ENCODE assay signal across 8 cellular contexts in genomic region chr6:27130668-27131428, GRCh38.
DNase-seq lines count a peak whose midpoint lies in the region; ATAC-seq, FAIRE-seq and TF ChIP-seq lines count a peak whose summit lies in the region.

No MANE protein-coding gene starts in this region.

- TF ChIP-seq CTCF in DOHH2 (IDR thresholded peaks at IDR 0.05; ENCODE audit: low read depth, low read length, poor library complexity, severe bottlenecking), result no peak
- no peak for TF ChIP-seq CTCF in prostate gland (IDR thresholded peaks at IDR 0.05)

- H3K4me1 ChIP-seq in DOHH2 (ENCODE audit: control insufficient read depth, low read length) (peaks cover 85% of the 10 kb centered on the region), prostate gland (replicated peaks) (no peaks in the 10 kb centered on the region)

- no peak for TF ChIP-seq POLR2A in erythroblast (IDR thresholded peaks at IDR 0.05; ENCODE audit: low read length)
- TF ChIP-seq POLR2A in prostate gland (IDR thresholded peaks at IDR 0.05), result no peak
- TF ChIP-seq POLR2A in GM12892 (IDR thresholded peaks at IDR 0.05; ENCODE audit: low read depth, low read length), result no peak

- H3F3A ChIP-seq in DOHH2 (ENCODE audit: control insufficient read depth, insufficient read depth), result peaks cover 62% of the 10 kb centered on the region

- no peak for FAIRE-seq in GM12892 (lab: Jason Lieb, UNC)

- intact Hi-C loops in prostate gland (cut with DNase I), result loop anchor here (10.0 kb wide), 3 partner anchors 846 to 976 kb away; a partner anchor contains a TSS

- peak overlapping the region; percentile 79 for H3K4me2 ChIP-seq in DOHH2 (ENCODE audit: low read length)

- H3K9me3 ChIP-seq in DOHH2 (ENCODE audit: control insufficient read depth, insufficient read depth, low read length) (no peaks in the 10 kb centered on the region), prostate gland (no peaks in the 10 kb centered on the region)

- no peaks in the 10 kb centered on the region for H3K9me2 ChIP-seq in DOHH2 (replicated peaks; ENCODE audit: control insufficient read depth, low read length)

- no peaks in the 10 kb centered on the region for H4K20me1 ChIP-seq in DOHH2 (ENCODE audit: control insufficient read depth, insufficient read depth, low read depth, low read length)

- no peaks in the 10 kb centered on the region for H3K79me2 ChIP-seq in DOHH2 (ENCODE audit: control insufficient read depth, low read length)

- no peak for ATAC-seq in HG03460 (IDR thresholded peaks at IDR 0.05; ENCODE audit: unreplicated experiment)
- ATAC-seq in HG02938 (IDR thresholded peaks at IDR 0.05; ENCODE audit: unreplicated experiment), result no peak

- DNase-seq in NCI-H146 treated with DMSO at 0.1 percent for 48 hours (lab: John Stamatoyannopoulos, UW; ENCODE audit: unreplicated experiment) (peak; percentile 47), erythroblast (lab: John Stamatoyannopoulos, UW) (peak; percentile 68 to 81), prostate gland (ENCODE audit: low spot score) (no peak), HT-29 (ENCODE audit: low spot score) (no peak), GM12892 (ENCODE audit: insufficient read length) (no peak)

- H3K27me3 ChIP-seq in DOHH2 (ENCODE audit: control insufficient read depth, low read length) (no peaks in the 10 kb centered on the region), prostate gland (replicated peaks; ENCODE audit: insufficient read depth) (no peaks in the 10 kb centered on the region)

- 40% methylated on average over 7 of the region's 7 CpGs for WGBS in prostate gland

- H3K27ac ChIP-seq in DOHH2 (ENCODE audit: low read depth, low read length) (peak overlapping the region; percentile 99), prostate gland (peak overlapping the region; percentile 85 to 90)

- H3K36me3 ChIP-seq in DOHH2 (ENCODE audit: control insufficient read depth, low read length), result peaks cover 24% of the 10 kb centered on the region
- H3K36me3 ChIP-seq in prostate gland, result no peaks in the 10 kb centered on the region

- peak overlapping the region; percentile 82 for H3K4me3 ChIP-seq in DOHH2 (ENCODE audit: low read length)
- H3K4me3 ChIP-seq in prostate gland, result peak overlapping the region; percentile 38 to 45

Comparison
In these comparisons a context has a peak if more than half of its experiments do, and no peak if none do; other contexts are left out.
1. DNase-seq: peak in NCI-H146 treated with DMSO at 0.1 percent for 48 hours (single experiment) and erythroblast (2 of 2); none in prostate gland (single experiment), HT-29 (single experiment) and GM12892 (single experiment).